In the genomic region with DNA sequence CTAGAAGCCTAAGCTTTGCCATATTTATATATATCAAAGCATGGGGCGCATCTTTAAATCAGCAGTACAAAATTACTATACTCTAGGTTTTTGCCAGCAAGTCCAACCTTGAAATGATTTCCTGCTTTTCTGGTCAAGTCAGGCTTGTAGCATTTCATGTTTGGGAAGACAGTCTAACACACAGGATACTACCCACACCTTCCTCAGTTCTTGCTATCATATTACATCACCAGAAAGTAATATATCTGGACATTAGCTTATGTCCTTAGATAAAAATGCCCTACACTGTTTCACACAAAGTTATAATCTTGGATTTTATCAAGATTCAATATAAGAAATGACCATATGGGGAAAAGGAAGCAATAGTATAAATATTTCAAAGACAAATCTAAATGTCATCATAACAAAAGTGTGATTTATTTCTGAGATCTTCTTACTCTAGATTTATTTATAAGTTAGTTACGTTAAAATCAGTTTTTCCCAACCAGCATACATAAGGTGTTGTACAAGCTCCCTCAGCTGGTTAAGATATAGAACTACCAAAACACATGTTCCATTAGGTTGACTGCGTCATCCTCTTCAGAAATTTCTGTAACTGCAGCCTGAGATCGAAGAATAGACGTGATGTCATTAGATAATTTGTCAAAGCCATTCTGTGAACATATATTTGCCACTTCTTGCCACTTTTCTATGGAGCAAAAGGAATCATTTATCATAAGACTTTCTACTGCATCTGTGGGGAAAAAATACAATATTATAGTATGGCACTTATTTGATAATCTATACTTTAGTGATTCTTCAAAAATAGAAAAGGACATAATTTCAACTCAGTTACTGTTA, we compare ENCODE assay signal across 8 cellular contexts. TPM values are rescaled to one million over a fixed set of nuclear protein-coding genes. Genes with fewer than 3 reads are reported as not detected.
A peak's percentile ranks its signal among the peaks of the same experiment; 100 is the strongest.
DNase-seq lines count a peak whose midpoint lies in the region; ATAC-seq and TF ChIP-seq lines count a peak whose summit lies in the region.

No MANE protein-coding gene starts in this region.

- H3K79me2 ChIP-seq in Karpas-422 (ENCODE audit: low read length) (no peaks in the 10 kb centered on the region), neural cell (replicated peaks; ENCODE audit: insufficient read depth, low read length) (no peaks in the 10 kb centered on the region)

- peak overlapping the region; percentile 61 for H3K4me2 ChIP-seq in Karpas-422 (ENCODE audit: low read depth, low read length, poor library complexity, severe bottlenecking)
- no peak overlapping the region for H3K4me2 ChIP-seq in neural cell (ENCODE audit: low read length)

- no peak for TF ChIP-seq EP300 in neural cell (conservative IDR thresholded peaks at IDR 0.05; ENCODE audit: poor library complexity, severe bottlenecking)

- H3K9me3 Mint-ChIP-seq in CD4-positive, alpha-beta memory T cell = no peaks in the 10 kb centered on the region

- no peaks in the 10 kb centered on the region for H3F3A ChIP-seq in neural cell (ENCODE audit: insufficient read depth, low read length, poor library complexity, severe bottlenecking)

- peak overlapping the region in 2 of 8 donors; percentile 1 to 27 for H3K4me3 Mint-ChIP-seq in CD4-positive, alpha-beta memory T cell

- H3K4me3 ChIP-seq in CD4-positive, alpha-beta memory T cell (ENCODE audit: low read length in 2 of 2) = no peak overlapping the region
- H3K4me3 ChIP-seq in Karpas-422 (ENCODE audit: low read length) (peak overlapping the region; percentile 33), epithelial cell of proximal tubule (ENCODE audit: low read depth, low read length) (no peak overlapping the region), neural cell (ENCODE audit: low read length) (no peak overlapping the region)

- H3K27me3 Mint-ChIP-seq in CD4-positive, alpha-beta memory T cell = no peaks in the 10 kb centered on the region

- peak; percentile 95 for TF ChIP-seq RAD21 in neural cell (conservative IDR thresholded peaks at IDR 0.05)

- POLR2A ChIA-PET in CD4-positive, alpha-beta memory T cell (lab: Charles Lee; ENCODE audit: partially characterized antibody) = interaction anchor here (0.7 to 1.0 kb wide), 2 partner anchors 57 to 125 kb away, joined by 3 read pairs; a partner anchor contains a TSS

- no peaks in the 10 kb centered on the region for H4K20me1 ChIP-seq in Karpas-422 (ENCODE audit: insufficient read depth, low read depth, low read length)
- no peaks in the 10 kb centered on the region for H4K20me1 ChIP-seq in neural cell (ENCODE audit: insufficient read depth)

- peak; percentile 62 for TF ChIP-seq CTCF in epithelial cell of proximal tubule (conservative IDR thresholded peaks at IDR 0.05; ENCODE audit: low read depth, low read length)
- peak; percentile 88 for TF ChIP-seq CTCF in neural cell (IDR thresholded peaks at IDR 0.05; ENCODE audit: poor library complexity, severe bottlenecking)

- peak in 4 of 5 donors; percentile 46 to 64 (median 52) for DNase-seq in CD4-positive, alpha-beta memory T cell
- DNase-seq in Karpas-422 (peak; percentile 88), SIG-M5 (lab: John Stamatoyannopoulos, UW) (peak; percentile 25), epithelial cell of proximal tubule (ENCODE audit: low read depth) (no peak), HK-2 (ENCODE audit: unreplicated experiment) (no peak)
- DNase-seq in activated effector memory CD4-positive, alpha-beta T cell treated with Interleukin-2 at 50 U/mL for 16 hours = no peak

- H3K9me3 ChIP-seq in CD4-positive, alpha-beta memory T cell (ENCODE audit: control insufficient read depth in 1 of 2, low read length in 2 of 2) = no peaks in the 10 kb centered on the region
- H3K9me3 ChIP-seq in Karpas-422 (ENCODE audit: low read length) = no peaks in the 10 kb centered on the region
- no peaks in the 10 kb centered on the region for H3K9me3 ChIP-seq in neural cell (ENCODE audit: low read length)

- no peaks in the 10 kb centered on the region for H3K36me3 Mint-ChIP-seq in CD4-positive, alpha-beta memory T cell

- H3K4me1 Mint-ChIP-seq in CD4-positive, alpha-beta memory T cell = peaks cover 0 to 6% (median 3%) of the 10 kb centered on the region in 4 donors

- H3K9ac ChIP-seq in Karpas-422 (ENCODE audit: low read length) = peak overlapping the region; percentile 35
- H3K9ac ChIP-seq in neural cell (ENCODE audit: low read length) = no peak overlapping the region

- peak overlapping the region; percentile 57 for H2AFZ ChIP-seq in Karpas-422 (ENCODE audit: low read length)
- no peak overlapping the region for H2AFZ ChIP-seq in neural cell (ENCODE audit: low read depth, low read length)

- H3K36me3 ChIP-seq in CD4-positive, alpha-beta memory T cell (ENCODE audit: insufficient read depth, low read length) = no peaks in the 10 kb centered on the region
- H3K36me3 ChIP-seq in Karpas-422 (ENCODE audit: insufficient read depth, low read length) = no peaks in the 10 kb centered on the region
- H3K36me3 ChIP-seq in neural cell (ENCODE audit: insufficient read depth, low read length) = no peaks in the 10 kb centered on the region

- no peaks in the 10 kb centered on the region for H3K27me3 ChIP-seq in CD4-positive, alpha-beta memory T cell (ENCODE audit: insufficient read depth, low read length)
- H3K27me3 ChIP-seq in Karpas-422 (ENCODE audit: low read length) (no peaks in the 10 kb centered on the region), neural cell (ENCODE audit: insufficient read depth, low read depth, low read length) (no peaks in the 10 kb centered on the region)

- H3K9me2 ChIP-seq in Karpas-422 (replicated peaks; ENCODE audit: insufficient read depth, low read length) = no peaks in the 10 kb centered on the region
- no peaks in the 10 kb centered on the region for H3K9me2 ChIP-seq in neural cell (ENCODE audit: insufficient read depth, low read length)

- no peaks in the 10 kb centered on the region for H3K4me1 ChIP-seq in CD4-positive, alpha-beta memory T cell (ENCODE audit: insufficient read depth, low read length)
- peaks cover 31% of the 10 kb centered on the region for H3K4me1 ChIP-seq in Karpas-422 (ENCODE audit: low read length)

- peak; percentile 83 for ATAC-seq in GM18868 (IDR thresholded peaks at IDR 0.05; ENCODE audit: unreplicated experiment)

- intact Hi-C loops in CD4-positive, alpha-beta memory T cell (cut with micrococcal nuclease) = loop anchor here (1.0 to 5.0 kb wide), 5 partner anchors 160 to 653 kb away; no protein-coding TSS in a partner anchor

- H3K27ac ChIP-seq in CD4-positive, alpha-beta memory T cell (ENCODE audit: low read depth, low read length) = no peak overlapping the region
- H3K27ac ChIP-seq in Karpas-422 (ENCODE audit: low read length) (peak overlapping the region; percentile 63), neural cell (ENCODE audit: low read length) (no peak overlapping the region)

- H3K27ac Mint-ChIP-seq in CD4-positive, alpha-beta memory T cell = peak overlapping the region in 1 of 7 donors; percentile 44

- CTCF ChIA-PET in CD4-positive, alpha-beta memory T cell (lab: Charles Lee; ENCODE audit: partially characterized antibody) = interaction anchor here (0.6 to 9.6 kb wide), 21 partner anchors 9 to 656 kb away, joined by 3 to 79 read pairs (median 4); a partner anchor contains a TSS

TF ChIP-seq in neural cell, 6 proteins besides CTCF, POLR2A, EP300 and RAD21:
- TF ChIP-seq TAF1 (IDR thresholded peaks at IDR 0.05; ENCODE audit: low read depth) (no peak), EZH2 (IDR thresholded peaks at IDR 0.05; ENCODE audit: borderline replicate concordance, insufficient read depth, low read length, poor library complexity, severe bottlenecking) (no peak), SMC3 (conservative IDR thresholded peaks at IDR 0.05; ENCODE audit: poor library complexity) (peak; percentile 93), MXI1 (conservative IDR thresholded peaks at IDR 0.05; ENCODE audit: poor library complexity, severe bottlenecking) (peak; percentile 25)
- TF ChIP-seq, protein P1, sequence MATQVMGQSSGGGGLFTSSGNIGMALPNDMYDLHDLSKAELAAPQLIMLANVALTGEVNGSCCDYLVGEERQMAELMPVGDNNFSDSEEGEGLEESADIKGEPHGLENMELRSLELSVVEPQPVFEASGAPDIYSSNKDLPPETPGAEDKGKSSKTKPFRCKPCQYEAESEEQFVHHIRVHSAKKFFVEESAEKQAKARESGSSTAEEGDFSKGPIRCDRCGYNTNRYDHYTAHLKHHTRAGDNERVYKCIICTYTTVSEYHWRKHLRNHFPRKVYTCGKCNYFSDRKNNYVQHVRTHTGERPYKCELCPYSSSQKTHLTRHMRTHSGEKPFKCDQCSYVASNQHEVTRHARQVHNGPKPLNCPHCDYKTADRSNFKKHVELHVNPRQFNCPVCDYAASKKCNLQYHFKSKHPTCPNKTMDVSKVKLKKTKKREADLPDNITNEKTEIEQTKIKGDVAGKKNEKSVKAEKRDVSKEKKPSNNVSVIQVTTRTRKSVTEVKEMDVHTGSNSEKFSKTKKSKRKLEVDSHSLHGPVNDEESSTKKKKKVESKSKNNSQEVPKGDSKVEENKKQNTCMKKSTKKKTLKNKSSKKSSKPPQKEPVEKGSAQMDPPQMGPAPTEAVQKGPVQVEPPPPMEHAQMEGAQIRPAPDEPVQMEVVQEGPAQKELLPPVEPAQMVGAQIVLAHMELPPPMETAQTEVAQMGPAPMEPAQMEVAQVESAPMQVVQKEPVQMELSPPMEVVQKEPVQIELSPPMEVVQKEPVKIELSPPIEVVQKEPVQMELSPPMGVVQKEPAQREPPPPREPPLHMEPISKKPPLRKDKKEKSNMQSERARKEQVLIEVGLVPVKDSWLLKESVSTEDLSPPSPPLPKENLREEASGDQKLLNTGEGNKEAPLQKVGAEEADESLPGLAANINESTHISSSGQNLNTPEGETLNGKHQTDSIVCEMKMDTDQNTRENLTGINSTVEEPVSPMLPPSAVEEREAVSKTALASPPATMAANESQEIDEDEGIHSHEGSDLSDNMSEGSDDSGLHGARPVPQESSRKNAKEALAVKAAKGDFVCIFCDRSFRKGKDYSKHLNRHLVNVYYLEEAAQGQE (IDR thresholded peaks at IDR 0.05; ENCODE audit: borderline replicate concordance) = no peak

RNA-seq across cellular contexts. Expression of a gene that starts 56.6 kb away (rescaled TPM):
- 10 to 100 TPM; 12.4 to 14.2 TPM for total RNA-seq in CD4-positive, alpha-beta memory T cell
- polyA plus RNA-seq in CD4-positive, alpha-beta memory T cell = 1 to 10 TPM; 1.0 to 2.6 TPM
- total RNA-seq in Karpas-422 (2014; rRNA removed; shearing (Covaris generic); ENCODE audit: low replicate concordance) = 12.1 and 17.9 TPM in 2 replicates
- 3.8 and 8.6 TPM in 2 replicates for total RNA-seq in epithelial cell of proximal tubule
- polyA plus RNA-seq in neural cell = 43.6 and 52.9 TPM in 2 replicates
- polyA minus RNA-seq in neural cell = 39.9 and 49.2 TPM in 2 replicates

RNA-seq across cellular contexts. Expression of a gene that starts 57.0 kb away (rescaled TPM):
- 1,000 to 10,000 TPM; 2,280 to 2,392 TPM for total RNA-seq in CD4-positive, alpha-beta memory T cell
- polyA plus RNA-seq in CD4-positive, alpha-beta memory T cell = 1,000 to 10,000 TPM; 2,677 to 3,667 TPM
- total RNA-seq in Karpas-422 (2014; rRNA removed; shearing (Covaris generic); ENCODE audit: low replicate concordance) = 1,457 and 2,669 TPM in 2 replicates
- total RNA-seq in epithelial cell of proximal tubule = 2,460 and 3,784 TPM in 2 replicates
- 1,701 and 1,842 TPM in 2 replicates for polyA plus RNA-seq in neural cell
- polyA minus RNA-seq in neural cell = 446 and 554 TPM in 2 replicates

Comparison
In these comparisons a context has a peak if more than half of its experiments do, and no peak if none do; other contexts are left out.
1. DNase-seq: peak in CD4-positive, alpha-beta memory T cell (4 of 5), Karpas-422 (single experiment) and SIG-M5 (single experiment); none in epithelial cell of proximal tubule (single experiment), activated effector memory CD4-positive, alpha-beta T cell treated with Interleukin-2 at 50 U/mL for 16 hours (single experiment) and HK-2 (single experiment).